Comparison of ENCODE assay signal across 9 cellular contexts in the genomic region with DNA sequence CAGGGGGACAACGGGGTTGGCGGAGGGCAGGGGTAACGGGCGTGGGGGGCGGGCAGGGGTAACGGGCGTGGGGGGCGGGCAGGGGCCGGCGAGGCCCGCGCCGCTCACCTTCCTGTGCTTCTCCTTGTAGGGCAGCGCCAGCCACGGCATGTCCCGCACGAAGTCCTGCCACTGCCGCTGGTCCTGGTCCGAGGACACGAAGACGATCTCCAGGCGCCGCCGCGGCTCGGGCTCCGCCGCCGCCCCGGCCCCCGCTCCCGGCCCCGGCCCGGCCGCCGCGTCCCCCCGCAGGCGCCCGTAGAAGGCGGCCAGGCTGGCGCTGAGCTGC. TPM values are rescaled to one million over a fixed set of nuclear protein-coding genes. Genes with fewer than 3 reads are reported as not detected.
DNase-seq lines count a peak whose midpoint lies in the region; ATAC-seq and TF ChIP-seq lines count a peak whose summit lies in the region.
"Had no signal": no experiment of that assay in that cellular context is flagged by ENCODE, and none has a peak within 500 bp of the region (broad histone marks: within the 10 kb centered on the region; RNA-seq: fewer than 3 reads in every experiment).

No MANE protein-coding gene starts in this region.

- no peaks in the 10 kb centered on the region for H3K9me3 Mint-ChIP-seq in neural progenitor cell

- H3K4me3 ChIP-seq in BLaER1 treated with 17β-estradiol and CSF1 and Interleukin-3, amounts not matched to agents 10 nM and 100 nM, result peak overlapping the region; percentile 75 to 92 (median 83)
- H3K4me3 ChIP-seq in dorsolateral prefrontal cortex (peak overlapping the region; percentile 38 to 77 (median 63)), neural progenitor cell (peak overlapping the region; percentile 94)

- H3K4me1 Mint-ChIP-seq in neural progenitor cell, result peaks cover 43% of the 10 kb centered on the region

- H3K9me3 ChIP-seq in BLaER1 treated with 17β-estradiol and CSF1 and Interleukin-3, amounts not matched to agents 10 nM and 100 nM (replicated peaks in 1 of 11), result no peaks in the 10 kb centered on the region
- no peaks in the 10 kb centered on the region for H3K9me3 ChIP-seq in neural progenitor cell (ENCODE audit: low read depth)

- H3K79me2 ChIP-seq in neural progenitor cell (ENCODE audit: low read depth), result peaks cover 47% of the 10 kb centered on the region

- peak overlapping the region; percentile 75 for H3K4me3 Mint-ChIP-seq in neural progenitor cell

- H3K27me3 Mint-ChIP-seq in neural progenitor cell (ENCODE audit: insufficient read depth, low read depth), result peaks cover 6% of the 10 kb centered on the region

- H4K20me1 ChIP-seq in BLaER1 treated with 17β-estradiol and CSF1 and Interleukin-3, amounts not matched to agents 10 nM and 100 nM, result peaks cover 0 to 50% (median 4%) of the 10 kb centered on the region in 11 experiments; a peak in 9 of 22 replicates
- peaks cover 44% of the 10 kb centered on the region for H4K20me1 ChIP-seq in neural progenitor cell (ENCODE audit: low read depth)

- no peak overlapping the region for H2AFZ ChIP-seq in neural progenitor cell (replicated peaks)

- ATAC-seq in HG03442 (IDR thresholded peaks at IDR 0.05; ENCODE audit: unreplicated experiment) (peak; percentile 21), GM18870 (IDR thresholded peaks at IDR 0.05; ENCODE audit: unreplicated experiment) (no peak)

- peaks cover 12% of the 10 kb centered on the region for H3F3A ChIP-seq in neural progenitor cell (ENCODE audit: low read depth)

- TF ChIP-seq CTCF in dorsolateral prefrontal cortex (IDR thresholded peaks at IDR 0.05 in 54 of 56, conservative IDR thresholded peaks at IDR 0.05 in 2 of 56; ENCODE audit: low read depth in 1 of 56, partially characterized antibody in 56 of 56) (no peak), neural progenitor cell (IDR thresholded peaks at IDR 0.05) (no peak), GM20000 (IDR thresholded peaks at IDR 0.05; ENCODE audit: extremely low read depth, missing control alignments) (no peak)

- intact Hi-C loops in dorsolateral prefrontal cortex (cut with DNase I), result loop anchor here in 1 of 2 donors (1.0 to 5.0 kb wide), 2 partner anchors 185 to 567 kb away; a partner anchor contains a TSS

- H3K36me3 Mint-ChIP-seq in neural progenitor cell, result peaks cover 11% of the 10 kb centered on the region

- no peaks in the 10 kb centered on the region for H3K27me3 ChIP-seq in BLaER1 treated with 17β-estradiol and CSF1 and Interleukin-3, amounts not matched to agents 10 nM and 100 nM
- H3K27me3 ChIP-seq in dorsolateral prefrontal cortex (peaks cover 0 to 8% (median 0%) of the 10 kb centered on the region in 45 donors), neural progenitor cell (no peaks in the 10 kb centered on the region)

- peak overlapping the region; percentile 70 to 92 (median 80); a peak in 21 of 22 replicates for H3K9ac ChIP-seq in BLaER1 treated with 17β-estradiol and CSF1 and Interleukin-3, amounts not matched to agents 10 nM and 100 nM
- no peak overlapping the region for H3K9ac ChIP-seq in neural progenitor cell

- peaks cover 39 to 74% (median 54%) of the 10 kb centered on the region in 10 experiments for H3K4me1 ChIP-seq in BLaER1 treated with 17β-estradiol and CSF1 and Interleukin-3, amounts not matched to agents 10 nM and 100 nM
- H3K4me1 ChIP-seq in neural progenitor cell, result peaks cover 13% of the 10 kb centered on the region

- H3K36me3 ChIP-seq in BLaER1 treated with 17β-estradiol and CSF1 and Interleukin-3, amounts not matched to agents 10 nM and 100 nM, result peaks cover 0 to 16% (median 0%) of the 10 kb centered on the region in 11 experiments; a peak in 6 of 22 replicates
- H3K36me3 ChIP-seq in neural progenitor cell, result no peaks in the 10 kb centered on the region

- H3K27ac ChIP-seq in BLaER1 treated with 17β-estradiol and CSF1 and Interleukin-3, amounts not matched to agents 10 nM and 100 nM, result peak overlapping the region in 9 of 11 experiments; percentile 57 to 79 (median 74); a peak in 19 of 22 replicates
- H3K27ac ChIP-seq in dorsolateral prefrontal cortex (peak overlapping the region in 3 of 59 donors; percentile 28 to 81 (median 52)), neural progenitor cell (no peak overlapping the region)

- H3K27ac Mint-ChIP-seq in neural progenitor cell, result no peak overlapping the region

- DNase-seq in dorsolateral prefrontal cortex (no peak), neural progenitor cell (ENCODE audit: low spot score) (no peak), GM20000 (ENCODE audit: low spot score) (no peak), NCI-H2227 treated with DMSO at 0.1 percent for 48 hours (lab: John Stamatoyannopoulos, UW) (no peak)
- DNase-seq in activated naive CD4-positive, alpha-beta T cell (lab: John Stamatoyannopoulos, UW), result no peak
- DNase-seq: NCI-H2029 treated with DMSO at 0.1 percent for 48 hours had no signal

- peak overlapping the region; percentile 45 to 92 (median 64); a peak in 19 of 22 replicates for H3K4me2 ChIP-seq in BLaER1 treated with 17β-estradiol and CSF1 and Interleukin-3, amounts not matched to agents 10 nM and 100 nM
- peak overlapping the region; percentile 75 for H3K4me2 ChIP-seq in neural progenitor cell

RNA-seq across cellular contexts. Expression of a gene that starts 0.4 kb away (rescaled TPM):
- total RNA-seq in dorsolateral prefrontal cortex (10 to 100 TPM in 109 of 120 experiments, 1 to 10 TPM in 11; 6.9 to 38.1 (median 15.4) TPM), neural progenitor cell (ENCODE audit: low replicate concordance) (35.9 and 69.4 TPM in 2 replicates)

RNA-seq across cellular contexts. Expression of a gene that starts 17.8 kb away (rescaled TPM):
- total RNA-seq in dorsolateral prefrontal cortex (10 to 100 TPM in 104 of 120 experiments, 1 to 10 TPM in 16; 7.3 to 15.5 (median 11.6) TPM), neural progenitor cell (ENCODE audit: low replicate concordance) (11.7 and 15.7 TPM in 2 replicates)
